ENCODE assay signal across 20 cellular contexts in genomic region chr7:140564643-140565042, GRCh38.
A peak's percentile ranks its signal among the peaks of the same experiment; 100 is the strongest.
DNase-seq lines count a peak whose midpoint lies in the region; ATAC-seq and TF ChIP-seq lines count a peak whose summit lies in the region.
"Had no signal": no experiment of that assay in that cellular context is flagged by ENCODE, and none has a peak within 500 bp of the region (broad histone marks: within the 10 kb centered on the region; RNA-seq: fewer than 3 reads in every experiment).

No MANE protein-coding gene starts in this region.

- H3K9me3 Mint-ChIP-seq in neural crest cell = no peaks in the 10 kb centered on the region
- H3K9me3 Mint-ChIP-seq in activated CD8-positive, alpha-beta T cell treated with anti-CD3 and anti-CD28 coated beads for 36 hours = no peaks in the 10 kb centered on the region
- H3K9me3 Mint-ChIP-seq: activated CD4-positive, alpha-beta memory T cell treated with anti-CD3 and anti-CD28 coated beads, Interleukin-2, amount 10 ng/mL, durations not matched to agents 7 days and 5 days; stimulated activated memory B cell treated with anti-CD40 and anti-IgM and Interleukin-4, amounts not matched to agents 10 μg/mL and 1 μg/mL and 100 μg/mL, for 72 hours had no signal

- no peaks in the 10 kb centered on the region for H3K36me3 ChIP-seq in esophagus squamous epithelium
- no peaks in the 10 kb centered on the region for H3K36me3 ChIP-seq in body of pancreas (replicated peaks in 1 of 2; ENCODE audit: insufficient read depth in 1 of 2, low read depth in 2 of 2)
- H3K36me3 ChIP-seq: gastrocnemius medialis, HAP-1 had no signal

- CTCF ChIA-PET in activated CD8-positive, alpha-beta T cell treated with anti-CD3 and anti-CD28 coated beads for 36 hours (lab: Charles Lee) = no interaction called here

- H3K4me1 Mint-ChIP-seq in neural crest cell = peaks cover 27% of the 10 kb centered on the region
- no peaks in the 10 kb centered on the region for H3K4me1 Mint-ChIP-seq in activated CD8-positive, alpha-beta T cell treated with anti-CD3 and anti-CD28 coated beads for 36 hours (ENCODE audit: low read depth)
- H3K4me1 Mint-ChIP-seq: activated CD4-positive, alpha-beta memory T cell treated with anti-CD3 and anti-CD28 coated beads, Interleukin-2, amount 10 ng/mL, durations not matched to agents 7 days and 5 days; B cell; stimulated activated memory B cell treated with anti-CD40 and anti-IgM and Interleukin-4, amounts not matched to agents 10 μg/mL and 1 μg/mL and 100 μg/mL, for 72 hours had no signal

- H3K4me1 ChIP-seq in esophagus squamous epithelium (peaks cover 0 to 40% (median 5%) of the 10 kb centered on the region in 3 donors), body of pancreas (peaks cover 10% of the 10 kb centered on the region)

- TF ChIP-seq CTCF in GM12865 (IDR thresholded peaks at IDR 0.05; ENCODE audit: insufficient read depth, low read depth, low read length, missing control alignments) (no peak), neural crest cell (conservative IDR thresholded peaks at IDR 0.05) (no peak), esophagus squamous epithelium (IDR thresholded peaks at IDR 0.05) (no peak), body of pancreas (IDR thresholded peaks at IDR 0.05) (no peak)
- TF ChIP-seq CTCF in activated CD8-positive, alpha-beta T cell treated with anti-CD3 and anti-CD28 coated beads for 36 hours (IDR thresholded peaks at IDR 0.05) = no peak

- 44 to 50% methylated on average over 4 of the region's 4 CpGs for WGBS in esophagus squamous epithelium, 2 donors
- 84 to 85% methylated on average over 4 of the region's 4 CpGs for WGBS in body of pancreas, 2 donors

- H3K27ac ChIP-seq in epithelial cell of prostate (peak overlapping the region; percentile 22), esophagus squamous epithelium (no peak overlapping the region), body of pancreas (no peak overlapping the region)
- H3K27ac ChIP-seq: gastrocnemius medialis, HL-60 had no signal

- H3K9me3 ChIP-seq in esophagus squamous epithelium = no peaks in the 10 kb centered on the region
- H3K9me3 ChIP-seq in body of pancreas = no peaks in the 10 kb centered on the region
- H3K9me3 ChIP-seq: gastrocnemius medialis, HAP-1 had no signal

- peak overlapping the region; percentile 28 for H3K27ac Mint-ChIP-seq in neural crest cell (ENCODE audit: unreplicated experiment)
- H3K27ac Mint-ChIP-seq in activated CD8-positive, alpha-beta T cell treated with anti-CD3 and anti-CD28 coated beads for 36 hours = no peak overlapping the region
- H3K27ac Mint-ChIP-seq: activated CD4-positive, alpha-beta memory T cell treated with anti-CD3 and anti-CD28 coated beads, Interleukin-2, amount 10 ng/mL, durations not matched to agents 7 days and 5 days; B cell; stimulated activated memory B cell treated with anti-CD40 and anti-IgM and Interleukin-4, amounts not matched to agents 10 μg/mL and 1 μg/mL and 100 μg/mL, for 72 hours had no signal

- TF ChIP-seq POLR2A in esophagus squamous epithelium (IDR thresholded peaks at IDR 0.05) (no peak), body of pancreas (IDR thresholded peaks at IDR 0.05) (no peak)

- no peak overlapping the region for H3K4me3 Mint-ChIP-seq in neural crest cell
- H3K4me3 Mint-ChIP-seq in activated CD8-positive, alpha-beta T cell treated with anti-CD3 and anti-CD28 coated beads for 36 hours = no peak overlapping the region
- H3K4me3 Mint-ChIP-seq: activated CD4-positive, alpha-beta memory T cell treated with anti-CD3 and anti-CD28 coated beads, Interleukin-2, amount 10 ng/mL, durations not matched to agents 7 days and 5 days; B cell; stimulated activated memory B cell treated with anti-CD40 and anti-IgM and Interleukin-4, amounts not matched to agents 10 μg/mL and 1 μg/mL and 100 μg/mL, for 72 hours had no signal

- POLR2A ChIA-PET in activated CD8-positive, alpha-beta T cell treated with anti-CD3 and anti-CD28 coated beads for 36 hours (lab: Charles Lee) = no interaction called here

- peaks cover 6% of the 10 kb centered on the region for H3K36me3 Mint-ChIP-seq in neural crest cell (ENCODE audit: low read depth)
- no peaks in the 10 kb centered on the region for H3K36me3 Mint-ChIP-seq in activated CD8-positive, alpha-beta T cell treated with anti-CD3 and anti-CD28 coated beads for 36 hours (ENCODE audit: low read depth)
- H3K36me3 Mint-ChIP-seq: stimulated activated memory B cell treated with anti-CD40 and anti-IgM and Interleukin-4, amounts not matched to agents 10 μg/mL and 1 μg/mL and 100 μg/mL, for 72 hours had no signal

- intact Hi-C loops in esophagus squamous epithelium (cut with DNase I) = no loop called here
- intact Hi-C loops in body of pancreas (cut with DNase I) = no loop called here
- intact Hi-C loops in activated CD8-positive, alpha-beta T cell treated with anti-CD3 and anti-CD28 coated beads for 36 hours (cut with micrococcal nuclease) = no loop called here

- no peaks in the 10 kb centered on the region for H3K27me3 Mint-ChIP-seq in neural crest cell (ENCODE audit: low read depth)
- no peaks in the 10 kb centered on the region for H3K27me3 Mint-ChIP-seq in activated CD8-positive, alpha-beta T cell treated with anti-CD3 and anti-CD28 coated beads for 36 hours
- H3K27me3 Mint-ChIP-seq: activated CD4-positive, alpha-beta memory T cell treated with anti-CD3 and anti-CD28 coated beads, Interleukin-2, amount 10 ng/mL, durations not matched to agents 7 days and 5 days had no signal

- H3K27me3 ChIP-seq in esophagus squamous epithelium = peaks cover 0 to 43% (median 0%) of the 10 kb centered on the region in 4 donors
- H3K27me3 ChIP-seq in body of pancreas = no peaks in the 10 kb centered on the region
- H3K27me3 ChIP-seq: gastrocnemius medialis had no signal

- peak; percentile 11 for DNase-seq in GM12865 (ENCODE audit: low read depth)
- peak; percentile 47 for DNase-seq in NCI-H69 (lab: John Stamatoyannopoulos, UW)
- DNase-seq in epithelial cell of prostate (ENCODE audit: low read depth, low spot score) = peak; percentile 90
- no peak for DNase-seq in neural crest cell (ENCODE audit: low read depth, low spot score)
- no peak for DNase-seq in esophagus squamous epithelium (lab: John Stamatoyannopoulos, UW)
- DNase-seq in body of pancreas = no peak
- no peak for DNase-seq in activated CD8-positive, alpha-beta T cell treated with anti-CD3 and anti-CD28 coated beads for 36 hours
- DNase-seq: activated CD4-positive, alpha-beta memory T cell treated with anti-CD3 and anti-CD28 coated beads, Interleukin-2, amount 10 ng/mL, durations not matched to agents 7 days and 5 days; gastrocnemius medialis; islet precursor cell; Kasumi-1; NCI-H187; NCI-H748 treated with DMSO at 0.1 percent for 48 hours; SHP77 treated with DMSO at 0.1 percent for 48 hours had no signal

- ATAC-seq in body of pancreas (no peak), GM18520 (IDR thresholded peaks at IDR 0.05; ENCODE audit: unreplicated experiment) (no peak)
- ATAC-seq in activated CD8-positive, alpha-beta T cell treated with anti-CD3 and anti-CD28 coated beads for 36 hours = no peak
- ATAC-seq: gastrocnemius medialis; sciatic nerve; stimulated activated memory B cell treated with anti-CD40 and anti-IgM and Interleukin-4, amounts not matched to agents 10 μg/mL and 1 μg/mL and 100 μg/mL, for 72 hours had no signal

- H3K4me3 ChIP-seq in GM12865 (ENCODE audit: low read depth, low read length) = no peak overlapping the region
- H3K4me3 ChIP-seq in esophagus squamous epithelium = no peak overlapping the region
- no peak overlapping the region for H3K4me3 ChIP-seq in body of pancreas
- H3K4me3 ChIP-seq: gastrocnemius medialis, HAP-1 had no signal

Comparison
In these comparisons a context has a peak if more than half of its experiments do, and no peak if none do; other contexts are left out.
1. DNase-seq: peak in GM12865 (single experiment), NCI-H69 (single experiment) and epithelial cell of prostate (single experiment); none in neural crest cell (single experiment), esophagus squamous epithelium (single experiment), body of pancreas (0 of 4) and activated CD8-positive, alpha-beta T cell treated with anti-CD3 and anti-CD28 coated beads for 36 hours (single experiment).